Comparison of ENCODE assay signal across 9 cellular contexts in genomic region chr2:192194065-192194865, GRCh38. TPM values are rescaled to one million over a fixed set of nuclear protein-coding genes. Genes with fewer than 3 reads are reported as not detected.
DNase-seq lines count a peak whose midpoint lies in the region; ATAC-seq, FAIRE-seq and TF ChIP-seq lines count a peak whose summit lies in the region.
"Had no signal": no experiment of that assay in that cellular context is flagged by ENCODE, and none has a peak within 500 bp of the region (broad histone marks: within the 10 kb centered on the region; RNA-seq: fewer than 3 reads in every experiment).

No MANE protein-coding gene starts in this region.

- H3K4me1 Mint-ChIP-seq in MCF 10A (ENCODE audit: insufficient read depth, unreplicated experiment): peaks cover 15% of the 10 kb centered on the region
- H3K4me1 Mint-ChIP-seq in stimulated activated effector memory CD8-positive, alpha-beta T cell treated with anti-CD3 and anti-CD28 coated beads, Interleukin-12 subunit alpha, Interleukin-12 subunit beta, amount 100 ng/mL, for 72 hours: peaks cover 32% of the 10 kb centered on the region

- H3K4me3 ChIP-seq in PC-3 (ENCODE audit: low read length) (peak overlapping the region; percentile 64), kidney (ENCODE audit: low read length in 2 of 2) (no peak overlapping the region)

- peak; percentile 19 for DNase-seq in GM10266 (ENCODE audit: extremely low spot score)
- DNase-seq in PC-3: no peak
- no peak for DNase-seq in MCF 10A (ENCODE audit: unreplicated experiment)
- DNase-seq in kidney: peak; percentile 75
- DNase-seq in stimulated activated effector memory CD8-positive, alpha-beta T cell treated with anti-CD3 and anti-CD28 coated beads, Interleukin-12 subunit alpha, Interleukin-12 subunit beta, amount 100 ng/mL, for 72 hours (ENCODE audit: low spot score in 2 of 2): peak; percentile 9 to 48
- DNase-seq in GM19239 (ENCODE audit: insufficient read length, low spot score): no peak

- H3K27me3 ChIP-seq in PC-3 (ENCODE audit: low read length): peaks cover 76% of the 10 kb centered on the region

- H4K20me1 ChIP-seq in PC-3 (ENCODE audit: low read length): no peaks in the 10 kb centered on the region

- H3K27ac ChIP-seq in PC-3 (ENCODE audit: low read length) (no peak overlapping the region), kidney (ENCODE audit: low read depth in 2 of 2, low read length in 2 of 2) (no peak overlapping the region)

- H3K9ac ChIP-seq in PC-3 (ENCODE audit: low read length) (no peak overlapping the region), kidney (ENCODE audit: low read length in 2 of 2) (no peak overlapping the region)

- CTCF ChIA-PET in PC-3 (lab: Charles Lee) (no interaction called here), MCF 10A (lab: Yijun Ruan, JAX) (interaction anchor here (0.6 to 2.1 kb wide), 10 partner anchors 11 to 655 kb away, joined by 3 to 11 read pairs (median 3); no protein-coding TSS in a partner anchor)

- no peaks in the 10 kb centered on the region for H3K9me3 Mint-ChIP-seq in MCF 10A (ENCODE audit: unreplicated experiment)
- no peaks in the 10 kb centered on the region for H3K9me3 Mint-ChIP-seq in stimulated activated effector memory CD8-positive, alpha-beta T cell treated with anti-CD3 and anti-CD28 coated beads, Interleukin-12 subunit alpha, Interleukin-12 subunit beta, amount 100 ng/mL, for 72 hours

- H3K4me2 ChIP-seq in PC-3 (ENCODE audit: low read length): peak overlapping the region; percentile 78

- H2AFZ ChIP-seq in PC-3 (ENCODE audit: low read length): peak overlapping the region; percentile 71

- peaks cover 41% of the 10 kb centered on the region for H3K27me3 Mint-ChIP-seq in MCF 10A (ENCODE audit: insufficient read depth, unreplicated experiment)

- BruUV-seq in PC-3 (replicated peaks; lab: Mats Ljungman, UMichigan): no TSS peak
- no TSS peak for BruUV-seq in MCF 10A (replicated peaks; lab: Mats Ljungman, UMichigan)

- H3F3A ChIP-seq in PC-3 (ENCODE audit: low read length, unreplicated experiment): no peaks in the 10 kb centered on the region

- peak overlapping the region; percentile 86 for H3K4me3 Mint-ChIP-seq in MCF 10A (ENCODE audit: unreplicated experiment)
- H3K4me3 Mint-ChIP-seq in stimulated activated effector memory CD8-positive, alpha-beta T cell treated with anti-CD3 and anti-CD28 coated beads, Interleukin-12 subunit alpha, Interleukin-12 subunit beta, amount 100 ng/mL, for 72 hours: peak overlapping the region; percentile 76

- no peak for FAIRE-seq in kidney (lab: Jason Lieb, UNC)
- no peak for FAIRE-seq in GM19239 (lab: Jason Lieb, UNC)

- H3K36me3 ChIP-seq in PC-3 (ENCODE audit: low read depth, low read length) (no peaks in the 10 kb centered on the region), kidney (ENCODE audit: control insufficient read depth in 1 of 2, insufficient read depth in 2 of 2, low read length in 2 of 2) (no peaks in the 10 kb centered on the region)

- H3K79me2 ChIP-seq in PC-3 (ENCODE audit: low read length): no peaks in the 10 kb centered on the region

- TF ChIP-seq CTCF in GM10266 (IDR thresholded peaks at IDR 0.05; ENCODE audit: control insufficient read depth, insufficient read depth, low read depth, missing control alignments): no peak
- no peak for TF ChIP-seq CTCF in PC-3 (conservative IDR thresholded peaks at IDR 0.05; ENCODE audit: low read depth, low read length)
- no peak for TF ChIP-seq CTCF in MCF 10A (IDR thresholded peaks at IDR 0.05; ENCODE audit: unreplicated experiment)
- TF ChIP-seq CTCF in kidney (IDR thresholded peaks at IDR 0.05; ENCODE audit: borderline replicate concordance, extremely low read depth, insufficient read depth): no peak

- no peaks in the 10 kb centered on the region for H3K9me2 ChIP-seq in PC-3 (replicated peaks; ENCODE audit: low read length)

- H3K4me1 ChIP-seq in PC-3 (ENCODE audit: insufficient read depth, low read length): peaks cover 3% of the 10 kb centered on the region; the same call in 1 of the 2 replicates
- H3K4me1 ChIP-seq in kidney (ENCODE audit: control insufficient read depth in 1 of 2, insufficient read depth in 1 of 2, low read depth in 1 of 2, low read length in 2 of 2): peaks cover 10 to 19% of the 10 kb centered on the region in 2 donors

- H3K36me3 Mint-ChIP-seq in MCF 10A (ENCODE audit: insufficient read depth, unreplicated experiment): no peaks in the 10 kb centered on the region
- H3K36me3 Mint-ChIP-seq in stimulated activated effector memory CD8-positive, alpha-beta T cell treated with anti-CD3 and anti-CD28 coated beads, Interleukin-12 subunit alpha, Interleukin-12 subunit beta, amount 100 ng/mL, for 72 hours: no peaks in the 10 kb centered on the region

- POLR2A ChIA-PET in PC-3 (lab: Charles Lee; ENCODE audit: unreplicated experiment) (no interaction called here), MCF 10A (lab: Yijun Ruan, JAX) (interaction anchor here (0.6 to 0.9 kb wide), 3 partner anchors 32 to 1386 kb away, joined by 3 read pairs; no protein-coding TSS in a partner anchor)

- H3K9me3 ChIP-seq in PC-3 (ENCODE audit: low read length): no peaks in the 10 kb centered on the region
- H3K9me3 ChIP-seq in kidney (ENCODE audit: control insufficient read depth in 1 of 2, low read length in 2 of 2): no peaks in the 10 kb centered on the region

- peak; percentile 18 for ATAC-seq in HG02610 (IDR thresholded peaks at IDR 0.05; ENCODE audit: unreplicated experiment)
- peak; percentile 42 for ATAC-seq in PC-3
- ATAC-seq in stimulated activated effector memory CD8-positive, alpha-beta T cell treated with anti-CD3 and anti-CD28 coated beads, Interleukin-12 subunit alpha, Interleukin-12 subunit beta, amount 100 ng/mL, for 72 hours: peak; percentile 69
- no peak for ATAC-seq in HG03280 (IDR thresholded peaks at IDR 0.05; ENCODE audit: unreplicated experiment)

- intact Hi-C loops in PC-3 (cut with micrococcal nuclease): loop anchor here (5.0 to 10.0 kb wide), 3 partner anchors 73 to 521 kb away; no protein-coding TSS in a partner anchor
- intact Hi-C loops in MCF 10A (cut with micrococcal nuclease): no loop called here
- intact Hi-C loops in kidney (cut with DNase I): no loop called here

- H3K27ac Mint-ChIP-seq in MCF 10A (ENCODE audit: low read depth, unreplicated experiment): no peak overlapping the region
- no peak overlapping the region for H3K27ac Mint-ChIP-seq in stimulated activated effector memory CD8-positive, alpha-beta T cell treated with anti-CD3 and anti-CD28 coated beads, Interleukin-12 subunit alpha, Interleukin-12 subunit beta, amount 100 ng/mL, for 72 hours

RNA-seq across cellular contexts. Expression of gene TMEFF2, which starts 0.5 kb away (rescaled TPM):
- total RNA-seq in PC-3 (2014; rRNA removed) (not detected in 2 replicates), MCF 10A (2022) (not detected in 2 replicates), kidney (not detected)
- polyA plus RNA-seq in kidney (ENCODE audit: insufficient read depth, low read depth, low replicate concordance): not detected
- total RNA-seq: renal cortical epithelial cell had no signal

Comparison
In these comparisons a context has a peak if more than half of its experiments do, and no peak if none do; other contexts are left out.
1. DNase-seq: peak in GM10266 (single experiment), kidney (single experiment) and stimulated activated effector memory CD8-positive, alpha-beta T cell treated with anti-CD3 and anti-CD28 coated beads, Interleukin-12 subunit alpha, Interleukin-12 subunit beta, amount 100 ng/mL, for 72 hours (2 of 2); none in PC-3 (single experiment), MCF 10A (single experiment) and GM19239 (single experiment).